Comparison of ENCODE assay signal across 8 cellular contexts in the genomic region with DNA sequence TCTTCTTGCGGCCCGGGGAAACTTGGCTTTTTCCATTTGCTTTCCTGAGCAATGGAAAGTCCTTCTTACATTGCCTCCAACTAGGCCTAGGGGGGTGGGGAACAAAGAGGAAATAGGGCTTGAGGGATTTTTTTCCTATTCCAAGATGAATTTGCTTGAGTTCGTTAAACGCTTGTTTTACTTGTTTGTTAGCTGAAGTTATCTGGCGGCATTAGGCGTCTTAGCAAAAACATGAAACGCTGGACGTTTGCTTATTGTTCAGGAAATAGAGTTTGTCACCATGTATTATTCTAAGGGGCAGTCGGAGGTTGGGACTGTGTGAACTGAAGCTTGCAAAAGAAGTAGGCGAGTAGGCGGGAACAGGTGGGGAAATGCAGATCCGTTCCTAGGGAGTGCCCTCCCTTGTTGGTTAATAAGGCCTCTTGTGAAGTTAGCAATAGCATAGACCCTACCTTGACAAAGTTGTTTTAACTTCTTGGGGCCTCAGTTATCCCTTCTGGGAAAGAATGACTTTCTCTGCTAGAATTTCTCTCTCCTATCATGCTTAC. TPM values are rescaled to one million over a fixed set of nuclear protein-coding genes. Genes with fewer than 3 reads are reported as not detected.
DNase-seq lines count a peak whose midpoint lies in the region; ATAC-seq and TF ChIP-seq lines count a peak whose summit lies in the region.

No MANE protein-coding gene starts in this region.

- peak overlapping the region; percentile 69 to 91 for H3K4me3 ChIP-seq in Panc1 (ENCODE audit: low read depth in 2 of 2, low read length in 2 of 2)
- peak overlapping the region; percentile 24 for H3K4me3 ChIP-seq in fibroblast of villous mesenchyme (ENCODE audit: low read depth, low read length)
- peak overlapping the region; percentile 76 for H3K4me3 ChIP-seq in skeletal muscle satellite cell (ENCODE audit: low read length)

- H3K4me1 ChIP-seq in Panc1 (ENCODE audit: control insufficient read depth, insufficient read depth, low read length): peaks cover 59% of the 10 kb centered on the region
- H3K4me1 ChIP-seq in skeletal muscle satellite cell (ENCODE audit: control insufficient read depth, insufficient read depth, low read length): peaks cover 7% of the 10 kb centered on the region

- H3K27ac ChIP-seq in Panc1 (ENCODE audit: low read length): peak overlapping the region; percentile 92

- TF ChIP-seq CTCF in Panc1 (IDR thresholded peaks at IDR 0.05) (no peak), fibroblast of villous mesenchyme (IDR thresholded peaks at IDR 0.05; ENCODE audit: insufficient read depth, low read depth, low read length) (no peak)

- in situ Hi-C loops in Panc1 (cut with HindIII; ENCODE audit: low pct_unique_long_range_greater_than_20kb, low sequenced_read_pairs): no loop called here

- DNase-seq in DMS53 (lab: John Stamatoyannopoulos, UW) (peak; percentile 57), DMS53 treated with DMSO at 0.1 percent for 48 hours (lab: John Stamatoyannopoulos, UW; ENCODE audit: unreplicated experiment) (no peak), Panc1 (ENCODE audit: low read depth, low spot score) (no peak), fibroblast of villous mesenchyme (ENCODE audit: low read depth) (no peak), GOT3 (lab: John Stamatoyannopoulos, UW) (no peak)

- POLR2A ChIA-PET in Panc1 (lab: Charles Lee): interaction anchor here (0.6 to 0.7 kb wide), 2 partner anchors 351 to 755 kb away, joined by 3 read pairs; no protein-coding TSS in a partner anchor

- peak overlapping the region; percentile 92 for H3K4me2 ChIP-seq in skeletal muscle satellite cell (ENCODE audit: low read length)

- H3K9me3 ChIP-seq in Panc1 (ENCODE audit: control insufficient read depth, insufficient read depth, low read depth, low read length): no peaks in the 10 kb centered on the region
- H3K9me3 ChIP-seq in skeletal muscle satellite cell (replicated peaks; ENCODE audit: low read length): no peaks in the 10 kb centered on the region

- no peak for ATAC-seq in Panc1
- ATAC-seq in GM21737 (IDR thresholded peaks at IDR 0.05; ENCODE audit: unreplicated experiment): no peak
- no peak for ATAC-seq in GM18858 (IDR thresholded peaks at IDR 0.05; ENCODE audit: unreplicated experiment)

- H3K9ac ChIP-seq in skeletal muscle satellite cell (ENCODE audit: low read depth, low read length): no peak overlapping the region

- BruUV-seq in Panc1 (replicated peaks; lab: Mats Ljungman, UMichigan): no TSS peak

- intact Hi-C loops in Panc1 (cut with micrococcal nuclease; ENCODE audit: unreplicated experiment): loop anchor here (10.0 kb wide), 1 partner anchor 202 kb away; a partner anchor contains a TSS

- no peaks in the 10 kb centered on the region for H3K36me3 ChIP-seq in Panc1 (ENCODE audit: control insufficient read depth, insufficient read depth, low read length)
- no peaks in the 10 kb centered on the region for H3K36me3 ChIP-seq in skeletal muscle satellite cell (ENCODE audit: insufficient read depth, low read length)

- CTCF ChIA-PET in Panc1 (lab: Charles Lee): interaction anchor here (0.5 to 0.6 kb wide), 2 partner anchors 27 to 551 kb away, joined by 3 to 5 read pairs; no protein-coding TSS in a partner anchor

- H3K27me3 ChIP-seq in Panc1 (ENCODE audit: control insufficient read depth, insufficient read depth, low read length): no peaks in the 10 kb centered on the region
- H3K27me3 ChIP-seq in skeletal muscle satellite cell (ENCODE audit: control insufficient read depth, insufficient read depth, low read length): peaks cover 21% of the 10 kb centered on the region

RNA-seq across cellular contexts. Expression of a gene that starts 1.9 kb away (rescaled TPM):
- 66.4 TPM for total RNA-seq in Panc1 (2021; ENCODE audit: unreplicated experiment)
- 43.4 TPM for polyA plus RNA-seq in Panc1 (2012; ENCODE audit: insufficient read length)
- total RNA-seq in fibroblast of villous mesenchyme: 0.43 and 1.3 TPM in 2 replicates
- 0.76 and 1.3 TPM in 2 replicates for total RNA-seq in skeletal muscle satellite cell (2012; rRNA removed)

Comparison
In these comparisons a context has a peak if more than half of its experiments do, and no peak if none do; other contexts are left out.
1. H3K4me3 ChIP-seq: peak in every context shown above with its lines; median percentile 80 in Panc1; 76 in skeletal muscle satellite cell; 24 in fibroblast of villous mesenchyme.
2. RNA of a gene that starts 1.9 kb away (total RNA-seq): 66.4 TPM in Panc1 (single experiment); 0.43 to 1.3 TPM in fibroblast of villous mesenchyme; every median in the first group is over 10 times any median in the second.